Comparison of ENCODE assay signal across 19 cellular contexts in genomic region chr7:35405461-35405860, GRCh38.
DNase-seq lines count a peak whose midpoint lies in the region; ATAC-seq and TF ChIP-seq lines count a peak whose summit lies in the region.
"Had no signal": no experiment of that assay in that cellular context is flagged by ENCODE, and none has a peak within 500 bp of the region (broad histone marks: within the 10 kb centered on the region; RNA-seq: fewer than 3 reads in every experiment).

No MANE protein-coding gene starts in this region.

- TF ChIP-seq POLR2A in NB4 (IDR thresholded peaks at IDR 0.05; ENCODE audit: extremely low read depth, insufficient read length), result no peak

- H3F3A ChIP-seq in smooth muscle cell (ENCODE audit: low read depth), result no peaks in the 10 kb centered on the region

- TF ChIP-seq CTCF in NB4 (IDR thresholded peaks at IDR 0.05; ENCODE audit: low read depth, low read length) (no peak), fibroblast of pulmonary artery (IDR thresholded peaks at IDR 0.05; ENCODE audit: low read length, missing control alignments) (no peak), smooth muscle cell (IDR thresholded peaks at IDR 0.05; ENCODE audit: borderline replicate concordance, insufficient read depth, poor library complexity, severe bottlenecking) (no peak), OCI-LY7 (conservative IDR thresholded peaks at IDR 0.05; ENCODE audit: low read length) (no peak)

- POLR2A ChIA-PET in OCI-LY7 (lab: Charles Lee), result interaction anchor here (0.6 kb wide), 1 partner anchor 239 kb away, joined by 3 read pairs; no protein-coding TSS in a partner anchor

- H3K9ac ChIP-seq in smooth muscle cell (ENCODE audit: low read depth), result no peak overlapping the region
- H3K9ac ChIP-seq: GM23248 had no signal

- H3K27ac ChIP-seq in smooth muscle cell (ENCODE audit: low read depth), result no peak overlapping the region
- no peak overlapping the region for H3K27ac ChIP-seq in OCI-LY7 (ENCODE audit: low read depth, low read length, poor library complexity, severe bottlenecking)
- H3K27ac ChIP-seq: 22Rv1, GM23248 had no signal

- H3K4me2 ChIP-seq in smooth muscle cell, result no peak overlapping the region
- no peak overlapping the region for H3K4me2 ChIP-seq in OCI-LY7 (ENCODE audit: low read length)

- CTCF ChIA-PET in OCI-LY7 (lab: Charles Lee; ENCODE audit: unreplicated experiment), result no interaction called here

- H3K4me3 ChIP-seq in NB4 (ENCODE audit: low read depth, low read length) (no peak overlapping the region), fibroblast of pulmonary artery (replicated peaks; ENCODE audit: low read depth, low read length) (no peak overlapping the region), smooth muscle cell (no peak overlapping the region), OCI-LY7 (ENCODE audit: low read depth, low read length, poor library complexity, severe bottlenecking) (no peak overlapping the region)
- H3K4me3 ChIP-seq: GM23248 had no signal

- DNase-seq in NOMO-1 (lab: John Stamatoyannopoulos, UW; ENCODE audit: unreplicated experiment in 2 of 2) (peak; percentile 10 to 12), NOMO-1 treated with dmso at 0.1 percent for 144 hours (lab: John Stamatoyannopoulos, UW; ENCODE audit: unreplicated experiment) (no peak), NB4 (ENCODE audit: low read depth) (peak; percentile 35), fibroblast of pulmonary artery (ENCODE audit: low read depth) (peak; percentile 10), smooth muscle cell (lab: John Stamatoyannopoulos, UW; ENCODE audit: unreplicated experiment) (no peak), OCI-LY7 (ENCODE audit: low spot score) (no peak), NCI-H774 (lab: John Stamatoyannopoulos, UW) (no peak)
- DNase-seq: C1 segment of cervical spinal cord; Calu3; CD4-positive, alpha-beta memory T cell; COR-L47; DMS53; DMS79 treated with DMSO at 0.1 percent for 48 hours; GF-D8; GM23248; H7; HCEC 1CT had no signal

- H4K20me1 ChIP-seq in smooth muscle cell (ENCODE audit: low read depth) (no peaks in the 10 kb centered on the region), OCI-LY7 (ENCODE audit: insufficient read depth, low read length) (no peaks in the 10 kb centered on the region)

- intact Hi-C loops in OCI-LY7 (cut with micrococcal nuclease; ENCODE audit: unreplicated experiment), result no loop called here

- H2AFZ ChIP-seq in smooth muscle cell (ENCODE audit: low read depth) (peak overlapping the region; percentile 43), OCI-LY7 (ENCODE audit: low read length) (no peak overlapping the region)
- H2AFZ ChIP-seq: GM23248 had no signal

- H3K9me3 ChIP-seq in smooth muscle cell (replicated peaks; ENCODE audit: low read depth), result no peaks in the 10 kb centered on the region
- H3K9me3 ChIP-seq in OCI-LY7 (ENCODE audit: low read length), result no peaks in the 10 kb centered on the region

- H3K9me2 ChIP-seq in OCI-LY7 (ENCODE audit: insufficient read depth, low read length), result no peaks in the 10 kb centered on the region

- no peaks in the 10 kb centered on the region for H3K4me1 ChIP-seq in smooth muscle cell (ENCODE audit: low read depth)
- no peaks in the 10 kb centered on the region for H3K4me1 ChIP-seq in OCI-LY7 (ENCODE audit: insufficient read depth, low read length, poor library complexity, severe bottlenecking)

- H3K27me3 ChIP-seq in smooth muscle cell (ENCODE audit: low read depth), result no peaks in the 10 kb centered on the region

- H3K36me3 ChIP-seq in smooth muscle cell (ENCODE audit: low read depth), result no peaks in the 10 kb centered on the region
- no peaks in the 10 kb centered on the region for H3K36me3 ChIP-seq in OCI-LY7 (ENCODE audit: insufficient read depth, low read length)

- no peaks in the 10 kb centered on the region for H3K79me2 ChIP-seq in smooth muscle cell (ENCODE audit: low read depth)
- no peaks in the 10 kb centered on the region for H3K79me2 ChIP-seq in OCI-LY7 (ENCODE audit: insufficient read depth, low read depth, low read length)

- 86% methylated on average over 4 of the region's 4 CpGs for WGBS in smooth muscle cell (ENCODE audit: low lambda C conversion rate)

- ATAC-seq in GM21526 (IDR thresholded peaks at IDR 0.05; ENCODE audit: low FRiP score, unreplicated experiment), result no peak

- no TSS peak for BruUV-seq in OCI-LY7 (replicated peaks; lab: Mats Ljungman, UMichigan)

Comparison
In these comparisons a context has a peak if more than half of its experiments do, and no peak if none do; other contexts are left out.
1. DNase-seq: peak in NOMO-1 (2 of 2), NB4 (single experiment) and fibroblast of pulmonary artery (single experiment); none in NOMO-1 treated with dmso at 0.1 percent for 144 hours (single experiment), smooth muscle cell (single experiment), OCI-LY7 (single experiment) and NCI-H774 (single experiment).